28 cellular contexts compared by ENCODE assay signal in genomic region chr17:79317916-79318315, GRCh38.
DNase-seq lines count a peak whose midpoint lies in the region; ATAC-seq, FAIRE-seq and TF ChIP-seq lines count a peak whose summit lies in the region.
"Had no signal": no experiment of that assay in that cellular context is flagged by ENCODE, and none has a peak within 500 bp of the region (broad histone marks: within the 10 kb centered on the region; RNA-seq: fewer than 3 reads in every experiment).

No MANE protein-coding gene starts in this region.

- TF ChIP-seq CTCF in A549 (IDR thresholded peaks at IDR 0.05) = no peak
- no peak for TF ChIP-seq CTCF in HCT116 (IDR thresholded peaks at IDR 0.05 in 2 of 3, conservative IDR thresholded peaks at IDR 0.05 in 1 of 3; ENCODE audit: borderline replicate concordance in 1 of 3, insufficient read depth in 1 of 3, low read depth in 2 of 3, low read length in 2 of 3)
- no peak for TF ChIP-seq CTCF in bronchial epithelial cell (IDR thresholded peaks at IDR 0.05; ENCODE audit: insufficient read depth, low read length, severe bottlenecking)
- no peak for TF ChIP-seq CTCF in osteoblast (IDR thresholded peaks at IDR 0.05; ENCODE audit: extremely low read depth, low read depth, low read length)

- H2AFZ ChIP-seq in HCT116 (ENCODE audit: low read depth, low read length, poor library complexity, severe bottlenecking) (no peak overlapping the region), osteoblast (ENCODE audit: low read length) (no peak overlapping the region)

- TF ChIP-seq EP300 in A549 (IDR thresholded peaks at IDR 0.05) = no peak

- POLR2A ChIA-PET in A549 (lab: Yijun Ruan, JAX) (no interaction called here), HCT116 (lab: Charles Lee) (no interaction called here)

- H3K27ac ChIP-seq in A549 = no peak overlapping the region
- H3K27ac ChIP-seq in HCT116 (ENCODE audit: low read depth, low read length) = no peak overlapping the region
- no peak overlapping the region for H3K27ac ChIP-seq in osteoblast (ENCODE audit: low read depth, low read length)
- H3K27ac ChIP-seq: BLaER1 had no signal

- H3K9me3 ChIP-seq in A549 = no peaks in the 10 kb centered on the region
- no peaks in the 10 kb centered on the region for H3K9me3 ChIP-seq in HCT116 (ENCODE audit: control insufficient read depth in 1 of 2, insufficient read depth in 1 of 2, low read depth in 1 of 2, low read length in 2 of 2)
- no peaks in the 10 kb centered on the region for H3K9me3 ChIP-seq in osteoblast (ENCODE audit: low read depth, low read length)
- H3K9me3 ChIP-seq: BE2C, BLaER1 had no signal

- DNase-seq in A549 (ENCODE audit: low read depth in 1 of 2, low spot score in 1 of 2) (no peak), HCT116 (ENCODE audit: low read depth, low spot score) (no peak), bronchial epithelial cell (ENCODE audit: low read depth) (no peak), osteoblast (ENCODE audit: insufficient read length, low spot score, missing footprints) (peak; percentile 72), HTR-8/SVneo (ENCODE audit: insufficient read length, low spot score) (no peak), activated T-cell treated with anti-CD3 and anti-CD28 coated beads for 4 hours (no peak), germinal center (ENCODE audit: low spot score) (no peak)
- DNase-seq: 8988T; BE2C; C1 segment of cervical spinal cord; CD4-positive, alpha-beta memory T cell; CD4-positive, CD25-positive, alpha-beta regulatory T cell; CD8-positive, alpha-beta memory T cell; COR-L47; DMS 273 treated with DMSO at 0.1 percent for 48 hours; DMS153; DMS53; DMS79; DND-41; EL; GDM1 had no signal

- CTCF ChIA-PET in A549 (lab: Yijun Ruan, JAX) = interaction anchor here (0.7 kb wide), 1 partner anchor 230 kb away, joined by 3 read pairs; no protein-coding TSS in a partner anchor
- CTCF ChIA-PET in HCT116 (lab: Charles Lee) = no interaction called here

- H3K36me3 ChIP-seq in HCT116 (ENCODE audit: control insufficient read depth in 1 of 2, insufficient read depth in 2 of 2, low read length in 2 of 2) (no peaks in the 10 kb centered on the region), bronchial epithelial cell (ENCODE audit: control insufficient read depth, insufficient read depth, low read length) (no peaks in the 10 kb centered on the region), osteoblast (ENCODE audit: insufficient read depth, low read length) (no peaks in the 10 kb centered on the region)
- H3K36me3 ChIP-seq: BE2C, BLaER1 had no signal

- H3K27me3 ChIP-seq in HCT116 (ENCODE audit: insufficient read depth, low read length) = peaks cover 98% of the 10 kb centered on the region
- H3K27me3 ChIP-seq in bronchial epithelial cell (ENCODE audit: control insufficient read depth, insufficient read depth, low read length) = no peaks in the 10 kb centered on the region
- peaks cover 16% of the 10 kb centered on the region for H3K27me3 ChIP-seq in osteoblast (ENCODE audit: insufficient read depth, low read length)

- no peak for TF ChIP-seq POLR2A in A549 (IDR thresholded peaks at IDR 0.05; ENCODE audit: low read length)
- no peak for TF ChIP-seq POLR2A in HCT116 (IDR thresholded peaks at IDR 0.05; ENCODE audit: borderline replicate concordance, extremely low read depth, insufficient read depth, insufficient read length)

- H3K9ac ChIP-seq in HCT116 (ENCODE audit: low read length) = no peak overlapping the region
- H3K9ac ChIP-seq: BLaER1 had no signal

- RAD21 ChIA-PET in HCT116 (lab: Charles Lee; ENCODE audit: low non-redundant PET in 1 of 2, low total read pairs in 2 of 2, uncharacterized antibody in 2 of 2, unreplicated experiment in 2 of 2) = no interaction called here

- ATAC-seq in A549 (no peak), HCT116 (no peak), HG03280 (IDR thresholded peaks at IDR 0.05; ENCODE audit: unreplicated experiment) (no peak)
- ATAC-seq: GM12878 had no signal

- H3K79me2 ChIP-seq in HCT116 (ENCODE audit: insufficient read depth, low read length) (no peaks in the 10 kb centered on the region), osteoblast (ENCODE audit: insufficient read depth, low read length) (no peaks in the 10 kb centered on the region)

- WGBS in A549 (ENCODE audit: missing lambda C conversion rate) = 84% methylated on average over 5 of the region's 5 CpGs

- H3K4me1 ChIP-seq in A549 = no peaks in the 10 kb centered on the region
- H3K4me1 ChIP-seq in HCT116 (ENCODE audit: control insufficient read depth in 1 of 2, insufficient read depth in 2 of 2, low read length in 2 of 2) = no peaks in the 10 kb centered on the region
- no peaks in the 10 kb centered on the region for H3K4me1 ChIP-seq in osteoblast (ENCODE audit: insufficient read depth, low read length)
- H3K4me1 ChIP-seq: BE2C had no signal

- TF ChIP-seq RAD21 in A549 (conservative IDR thresholded peaks at IDR 0.05 in 1 of 2, IDR thresholded peaks at IDR 0.05 in 1 of 2) = no peak
- TF ChIP-seq RAD21 in HCT116 (IDR thresholded peaks at IDR 0.05; ENCODE audit: low read depth) = no peak

- H4K20me1 ChIP-seq in HCT116 (ENCODE audit: insufficient read depth) = no peaks in the 10 kb centered on the region
- no peaks in the 10 kb centered on the region for H4K20me1 ChIP-seq in osteoblast (ENCODE audit: insufficient read depth, low read length)

- BruUV-seq in HCT116 (replicated peaks; lab: Mats Ljungman, UMichigan) = no TSS peak

- intact Hi-C loops in HCT116 (cut with micrococcal nuclease) = no loop called here

- H3K4me3 ChIP-seq in A549 (no peak overlapping the region), HCT116 (replicated peaks in 1 of 2; ENCODE audit: low read depth in 1 of 2, low read length in 2 of 2) (no peak overlapping the region), bronchial epithelial cell (ENCODE audit: low read depth, low read length) (no peak overlapping the region), osteoblast (ENCODE audit: insufficient read depth, low read length) (no peak overlapping the region)
- H3K4me3 ChIP-seq: BLaER1, GM12878 had no signal

- H3K9me2 ChIP-seq in HCT116 (ENCODE audit: insufficient read depth) = no peaks in the 10 kb centered on the region

- FAIRE-seq in A549 (lab: Jason Lieb, UNC) (no peak), bronchial epithelial cell (lab: Jason Lieb, UNC) (peak; percentile 79), HTR-8/SVneo (lab: Jason Lieb, UNC) (no peak)
- FAIRE-seq: A204.1, GM12878, GM12892, GM18507, GM19239 had no signal

- H3K4me2 ChIP-seq in A549 (no peak overlapping the region), HCT116 (ENCODE audit: low read length) (no peak overlapping the region), osteoblast (ENCODE audit: insufficient read depth, low read length) (no peak overlapping the region)
- H3K4me2 ChIP-seq: BLaER1 had no signal

TF ChIP-seq in A549, 52 proteins besides CTCF, POLR2A, EP300 and RAD21:
- TF ChIP-seq MAFK (IDR thresholded peaks at IDR 0.05; ENCODE audit: partially characterized antibody) = peak; percentile 53
- no peak for TF ChIP-seq CBX8 (IDR thresholded peaks at IDR 0.05)
- no peak for TF ChIP-seq CEBPB (IDR thresholded peaks at IDR 0.05)

TF ChIP-seq in HCT116, 20 proteins besides CTCF, POLR2A, EP300 and RAD21:
- TF ChIP-seq FOSL1 (IDR thresholded peaks at IDR 0.05; ENCODE audit: low read depth) (no peak), SRF (IDR thresholded peaks at IDR 0.05; ENCODE audit: low read depth) (no peak), ATF3 (IDR thresholded peaks at IDR 0.05) (no peak), EGR1 (IDR thresholded peaks at IDR 0.05; ENCODE audit: low read depth) (no peak), ELF1 (IDR thresholded peaks at IDR 0.05; ENCODE audit: borderline replicate concordance, low read depth) (no peak), EZH2phosphoT487 (IDR thresholded peaks at IDR 0.05; ENCODE audit: borderline replicate concordance) (0 out of 2 replicates have a peak, but pooled peaks have one; percentile 53)
